In the genomic region with DNA sequence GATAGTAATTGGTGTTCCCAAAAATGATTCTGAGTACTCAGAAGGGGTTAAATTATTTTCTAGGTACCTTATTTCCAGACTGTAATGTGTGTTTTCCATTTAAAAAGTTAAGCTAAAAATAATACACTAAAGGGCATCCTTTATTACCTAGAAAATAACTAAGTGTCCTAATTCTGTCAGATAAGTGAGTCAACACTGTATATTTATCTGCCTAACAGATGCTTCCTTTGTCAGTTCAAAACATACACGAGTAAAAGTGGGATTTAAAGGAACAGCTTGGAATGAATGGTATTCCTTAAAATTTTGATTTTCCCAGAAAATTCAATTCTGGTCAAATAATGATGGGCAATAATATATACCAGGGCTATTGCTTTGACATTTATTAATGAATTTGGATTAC, we compare ENCODE assay signal across 28 cellular contexts.
"Had no signal": no experiment of that assay in that cellular context is flagged by ENCODE, and none has a peak within 500 bp of the region (broad histone marks: within the 10 kb centered on the region; RNA-seq: fewer than 3 reads in every experiment).

No MANE protein-coding gene starts in this region.

- H3K36me3 ChIP-seq: brain microvascular endothelial cell, MG63 had no signal

- ATAC-seq: T-cell had no signal

- H3K27ac ChIP-seq: brain microvascular endothelial cell, SK-N-MC had no signal

- DNase-seq: activated B cell treated with CpG ODN at 0.5 μM for 24 hours; activated CD4-positive, alpha-beta memory T cell treated with anti-CD3 and anti-CD28 coated beads for 36 hours; activated CD4-positive, alpha-beta T cell treated with anti-CD3 and anti-CD28 coated beads, Interleukin-2, amount 10 ng/mL, durations not matched to agents 7 days and 5 days; activated gamma-delta T cell treated with Interleukin-2 at 50 U/mL for 16 hours; activated naive CD4-positive, alpha-beta T cell treated with anti-CD3 and anti-CD28 coated beads, Interleukin-2, amount 10 ng/mL, durations not matched to agents 7 days and 5 days; activated naive CD8-positive, alpha-beta T cell treated with anti-CD3 and anti-CD28 coated beads for 36 hours; activated T-cell treated with anti-CD3 and anti-CD28 coated beads for 4 hours; activated T-cell treated with anti-CD3 and anti-CD28 coated beads, Interleukin-2, amount 50 U/mL, for 48 hours; brain microvascular endothelial cell; cerebellar nuclear complex; KG1; MG63; MV-4-11; NCI-H1092 treated with DMSO at 0.1 percent for 48 hours; NCI-H1436; NCI-H1694 treated with DMSO at 0.1 percent for 48 hours; NCI-H2029 treated with DMSO at 0.1 percent for 48 hours; NCI-H345; NCI-H510A; NCI-H69; NK-92 treated with Interleukin-12 subunit alpha and Interleukin-12 subunit beta, amount 100 ng/mL, for 24 hours; OCI-M1; SIG-M5; T-cell; T-helper 2 cell; T1000 had no signal

- H3K27me3 ChIP-seq: brain microvascular endothelial cell, MG63 had no signal

- FAIRE-seq: TTC549 had no signal

- H3K4me3 ChIP-seq: MG63, SK-N-MC had no signal
